1 cellular context compared by ENCODE assay signal in the genomic region with DNA sequence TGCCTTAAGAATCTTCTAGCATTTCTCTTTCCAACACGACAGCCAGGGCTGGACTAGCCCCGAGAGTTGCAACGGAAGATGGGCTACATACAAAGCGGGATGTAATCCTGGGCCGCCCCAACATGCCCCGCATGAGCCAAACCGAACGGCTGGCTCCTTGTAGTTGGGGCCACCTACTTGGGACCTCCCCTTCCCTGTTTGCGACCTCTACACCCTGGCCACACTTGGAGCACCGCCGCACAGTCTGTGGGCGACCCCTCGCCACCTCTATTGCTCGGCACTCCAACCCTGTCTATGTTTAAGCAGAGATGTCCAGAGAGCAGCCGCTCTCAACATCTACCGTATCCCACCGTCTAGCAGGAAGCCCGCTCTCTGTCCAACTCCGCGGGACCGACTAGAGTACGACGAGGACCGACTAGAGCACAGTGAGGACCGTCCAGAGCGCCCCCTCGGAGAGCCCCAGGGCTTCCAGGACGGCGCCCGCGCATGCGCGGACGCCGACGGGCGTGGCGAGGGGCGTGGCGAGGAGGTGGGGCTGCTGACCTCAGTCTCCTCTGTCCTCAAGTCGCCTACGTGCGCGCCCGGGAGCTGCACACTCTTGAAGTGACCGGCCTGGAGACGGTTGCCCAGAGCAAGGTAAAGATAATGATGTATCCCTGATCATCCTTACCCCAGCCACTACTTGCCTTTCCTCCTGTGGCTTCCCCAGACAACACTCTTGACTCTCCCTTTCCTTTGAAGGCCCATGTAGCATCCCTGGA.
TF ChIP-seq lines count a peak whose summit lies in the region.

No MANE protein-coding gene starts in this region.

TF ChIP-seq in HepG2, 621 proteins besides CTCF, POLR2A, EP300 and RAD21 (continued from another document and continues in another):
- TF ChIP-seq MAZ (IDR thresholded peaks at IDR 0.05; ENCODE audit: borderline replicate concordance, low read depth, low read length) = no peak
- peak; percentile 67; the same call in 1 of the 2 replicates for TF ChIP-seq MAZ (CRISPR knock-in tag; IDR thresholded peaks at IDR 0.05; ENCODE audit: low read depth)
- TF ChIP-seq, protein P1, sequence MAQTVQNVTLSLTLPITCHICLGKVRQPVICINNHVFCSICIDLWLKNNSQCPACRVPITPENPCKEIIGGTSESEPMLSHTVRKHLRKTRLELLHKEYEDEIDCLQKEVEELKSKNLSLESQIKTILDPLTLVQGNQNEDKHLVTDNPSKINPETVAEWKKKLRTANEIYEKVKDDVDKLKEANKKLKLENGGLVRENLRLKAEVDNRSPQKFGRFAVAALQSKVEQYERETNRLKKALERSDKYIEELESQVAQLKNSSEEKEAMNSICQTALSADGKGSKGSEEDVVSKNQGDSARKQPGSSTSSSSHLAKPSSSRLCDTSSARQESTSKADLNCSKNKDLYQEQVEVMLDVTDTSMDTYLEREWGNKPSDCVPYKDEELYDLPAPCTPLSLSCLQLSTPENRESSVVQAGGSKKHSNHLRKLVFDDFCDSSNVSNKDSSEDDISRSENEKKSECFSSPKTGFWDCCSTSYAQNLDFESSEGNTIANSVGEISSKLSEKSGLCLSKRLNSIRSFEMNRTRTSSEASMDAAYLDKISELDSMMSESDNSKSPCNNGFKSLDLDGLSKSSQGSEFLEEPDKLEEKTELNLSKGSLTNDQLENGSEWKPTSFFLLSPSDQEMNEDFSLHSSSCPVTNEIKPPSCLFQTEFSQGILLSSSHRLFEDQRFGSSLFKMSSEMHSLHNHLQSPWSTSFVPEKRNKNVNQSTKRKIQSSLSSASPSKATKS (CRISPR knock-in tag; IDR thresholded peaks at IDR 0.05) = no peak
- TF ChIP-seq E2F5 (CRISPR knock-in tag; conservative IDR thresholded peaks at IDR 0.05) = no peak
- no peak for TF ChIP-seq GTF2F1 (IDR thresholded peaks at IDR 0.05; ENCODE audit: low read length)
- TF ChIP-seq, protein P2, sequence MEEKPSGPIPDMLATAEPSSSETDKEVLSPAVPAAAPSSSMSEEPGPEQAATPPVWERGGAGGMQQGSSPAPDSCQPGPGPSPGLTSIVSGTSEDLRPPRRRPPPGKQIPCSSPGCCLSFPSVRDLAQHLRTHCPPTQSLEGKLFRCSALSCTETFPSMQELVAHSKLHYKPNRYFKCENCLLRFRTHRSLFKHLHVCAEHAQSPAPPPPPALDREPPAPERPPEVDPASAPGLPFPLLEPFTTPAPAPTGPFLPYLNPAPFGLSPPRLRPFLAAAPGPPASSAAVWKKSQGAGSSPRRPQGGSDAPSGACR (CRISPR knock-in tag; IDR thresholded peaks at IDR 0.05) = no peak
- no peak for TF ChIP-seq SRY (CRISPR knock-in tag; IDR thresholded peaks at IDR 0.05)
- TF ChIP-seq MTF1 (CRISPR knock-in tag; IDR thresholded peaks at IDR 0.05) = no peak
- no peak for TF ChIP-seq ZNF510 (CRISPR knock-in tag; IDR thresholded peaks at IDR 0.05; ENCODE audit: low read depth)
- TF ChIP-seq E2F1 (CRISPR knock-in tag; IDR thresholded peaks at IDR 0.05) = no peak
- peak; percentile 5 for TF ChIP-seq TEAD3 (CRISPR knock-in tag; optimal IDR thresholded peaks at IDR 0.05; ENCODE audit: borderline replicate concordance)
- TF ChIP-seq NFATC3 (CRISPR knock-in tag; IDR thresholded peaks at IDR 0.05) = no peak
- TF ChIP-seq ZNF225 (CRISPR knock-in tag; IDR thresholded peaks at IDR 0.05) = no peak
- no peak for TF ChIP-seq ZNF503 (CRISPR knock-in tag; IDR thresholded peaks at IDR 0.05)
- no peak for TF ChIP-seq ZNF253 (CRISPR knock-in tag; IDR thresholded peaks at IDR 0.05; ENCODE audit: borderline replicate concordance)
- TF ChIP-seq GLMP (CRISPR knock-in tag; IDR thresholded peaks at IDR 0.05; ENCODE audit: borderline replicate concordance) = no peak
- TF ChIP-seq ZNF562 (CRISPR knock-in tag; IDR thresholded peaks at IDR 0.05; ENCODE audit: borderline replicate concordance) = no peak
- no peak for TF ChIP-seq ZNF430 (CRISPR knock-in tag; IDR thresholded peaks at IDR 0.05)
- TF ChIP-seq DRAP1 (CRISPR knock-in tag; IDR thresholded peaks at IDR 0.05) = peak; percentile 93
- peak; percentile 95 for TF ChIP-seq ZNF777 (CRISPR knock-in tag; IDR thresholded peaks at IDR 0.05)
- 0 out of 2 replicates have a peak, but pooled peaks have one; percentile 47 for TF ChIP-seq ARNT2 (CRISPR knock-in tag; IDR thresholded peaks at IDR 0.05; ENCODE audit: low read depth)
- TF ChIP-seq, protein P3, sequence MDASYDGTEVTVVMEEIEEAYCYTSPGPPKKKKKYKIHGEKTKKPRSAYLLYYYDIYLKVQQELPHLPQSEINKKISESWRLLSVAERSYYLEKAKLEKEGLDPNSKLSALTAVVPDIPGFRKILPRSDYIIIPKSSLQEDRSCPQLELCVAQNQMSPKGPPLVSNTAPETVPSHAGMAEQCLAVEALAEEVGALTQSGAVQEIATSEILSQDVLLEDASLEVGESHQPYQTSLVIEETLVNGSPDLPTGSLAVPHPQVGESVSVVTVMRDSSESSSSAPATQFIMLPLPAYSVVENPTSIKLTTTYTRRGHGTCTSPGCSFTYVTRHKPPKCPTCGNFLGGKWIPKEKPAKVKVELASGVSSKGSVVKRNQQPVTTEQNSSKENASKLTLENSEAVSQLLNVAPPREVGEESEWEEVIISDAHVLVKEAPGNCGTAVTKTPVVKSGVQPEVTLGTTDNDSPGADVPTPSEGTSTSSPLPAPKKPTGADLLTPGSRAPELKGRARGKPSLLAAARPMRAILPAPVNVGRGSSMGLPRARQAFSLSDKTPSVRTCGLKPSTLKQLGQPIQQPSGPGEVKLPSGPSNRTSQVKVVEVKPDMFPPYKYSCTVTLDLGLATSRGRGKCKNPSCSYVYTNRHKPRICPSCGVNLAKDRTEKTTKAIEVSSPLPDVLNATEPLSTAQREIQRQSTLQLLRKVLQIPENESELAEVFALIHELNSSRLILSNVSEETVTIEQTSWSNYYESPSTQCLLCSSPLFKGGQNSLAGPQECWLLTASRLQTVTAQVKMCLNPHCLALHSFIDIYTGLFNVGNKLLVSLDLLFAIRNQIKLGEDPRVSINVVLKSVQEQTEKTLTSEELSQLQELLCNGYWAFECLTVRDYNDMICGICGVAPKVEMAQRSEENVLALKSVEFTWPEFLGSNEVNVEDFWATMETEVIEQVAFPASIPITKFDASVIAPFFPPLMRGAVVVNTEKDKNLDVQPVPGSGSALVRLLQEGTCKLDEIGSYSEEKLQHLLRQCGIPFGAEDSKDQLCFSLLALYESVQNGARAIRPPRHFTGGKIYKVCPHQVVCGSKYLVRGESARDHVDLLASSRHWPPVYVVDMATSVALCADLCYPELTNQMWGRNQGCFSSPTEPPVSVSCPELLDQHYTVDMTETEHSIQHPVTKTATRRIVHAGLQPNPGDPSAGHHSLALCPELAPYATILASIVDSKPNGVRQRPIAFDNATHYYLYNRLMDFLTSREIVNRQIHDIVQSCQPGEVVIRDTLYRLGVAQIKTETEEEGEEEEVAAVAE (CRISPR knock-in tag; IDR thresholded peaks at IDR 0.05; ENCODE audit: borderline replicate concordance) = no peak
- no peak for TF ChIP-seq ZNF367 (CRISPR knock-in tag; IDR thresholded peaks at IDR 0.05; ENCODE audit: borderline replicate concordance)
- TF ChIP-seq ZNF556 (CRISPR knock-in tag; IDR thresholded peaks at IDR 0.05; ENCODE audit: borderline replicate concordance) = peak; percentile 47; the same call in 1 of the 2 replicates
- TF ChIP-seq ZNF850 (CRISPR knock-in tag; conservative IDR thresholded peaks at IDR 0.05) = no peak
- TF ChIP-seq, protein P4, sequence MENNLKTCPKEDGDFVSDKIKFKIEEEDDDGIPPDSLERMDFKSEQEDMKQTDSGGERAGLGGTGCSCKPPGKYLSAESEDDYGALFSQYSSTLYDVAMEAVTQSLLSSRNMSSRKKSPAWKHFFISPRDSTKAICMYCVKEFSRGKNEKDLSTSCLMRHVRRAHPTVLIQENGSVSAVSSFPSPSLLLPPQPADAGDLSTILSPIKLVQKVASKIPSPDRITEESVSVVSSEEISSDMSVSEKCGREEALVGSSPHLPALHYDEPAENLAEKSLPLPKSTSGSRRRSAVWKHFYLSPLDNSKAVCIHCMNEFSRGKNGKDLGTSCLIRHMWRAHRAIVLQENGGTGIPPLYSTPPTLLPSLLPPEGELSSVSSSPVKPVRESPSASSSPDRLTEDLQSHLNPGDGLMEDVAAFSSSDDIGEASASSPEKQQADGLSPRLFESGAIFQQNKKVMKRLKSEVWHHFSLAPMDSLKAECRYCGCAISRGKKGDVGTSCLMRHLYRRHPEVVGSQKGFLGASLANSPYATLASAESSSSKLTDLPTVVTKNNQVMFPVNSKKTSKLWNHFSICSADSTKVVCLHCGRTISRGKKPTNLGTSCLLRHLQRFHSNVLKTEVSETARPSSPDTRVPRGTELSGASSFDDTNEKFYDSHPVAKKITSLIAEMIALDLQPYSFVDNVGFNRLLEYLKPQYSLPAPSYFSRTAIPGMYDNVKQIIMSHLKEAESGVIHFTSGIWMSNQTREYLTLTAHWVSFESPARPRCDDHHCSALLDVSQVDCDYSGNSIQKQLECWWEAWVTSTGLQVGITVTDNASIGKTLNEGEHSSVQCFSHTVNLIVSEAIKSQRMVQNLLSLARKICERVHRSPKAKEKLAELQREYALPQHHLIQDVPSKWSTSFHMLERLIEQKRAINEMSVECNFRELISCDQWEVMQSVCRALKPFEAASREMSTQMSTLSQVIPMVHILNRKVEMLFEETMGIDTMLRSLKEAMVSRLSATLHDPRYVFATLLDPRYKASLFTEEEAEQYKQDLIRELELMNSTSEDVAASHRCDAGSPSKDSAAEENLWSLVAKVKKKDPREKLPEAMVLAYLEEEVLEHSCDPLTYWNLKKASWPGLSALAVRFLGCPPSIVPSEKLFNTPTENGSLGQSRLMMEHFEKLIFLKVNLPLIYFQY (CRISPR knock-in tag; IDR thresholded peaks at IDR 0.05; ENCODE audit: borderline replicate concordance) = no peak
- no peak for TF ChIP-seq NFYC (CRISPR knock-in tag; IDR thresholded peaks at IDR 0.05)
- TF ChIP-seq ZMYM2 (CRISPR knock-in tag; IDR thresholded peaks at IDR 0.05) = peak; percentile 10; the same call in 1 of the 2 replicates
- no peak for TF ChIP-seq PHF20 (CRISPR knock-in tag; IDR thresholded peaks at IDR 0.05)
- TF ChIP-seq TRAFD1 (CRISPR knock-in tag; IDR thresholded peaks at IDR 0.05; ENCODE audit: borderline replicate concordance) = 0 out of 2 replicates have a peak, but pooled peaks have one; percentile 25
- TF ChIP-seq KLF13 (CRISPR knock-in tag; IDR thresholded peaks at IDR 0.05) = no peak
